ENCODE assay signal across 21 cellular contexts in the genomic region with DNA sequence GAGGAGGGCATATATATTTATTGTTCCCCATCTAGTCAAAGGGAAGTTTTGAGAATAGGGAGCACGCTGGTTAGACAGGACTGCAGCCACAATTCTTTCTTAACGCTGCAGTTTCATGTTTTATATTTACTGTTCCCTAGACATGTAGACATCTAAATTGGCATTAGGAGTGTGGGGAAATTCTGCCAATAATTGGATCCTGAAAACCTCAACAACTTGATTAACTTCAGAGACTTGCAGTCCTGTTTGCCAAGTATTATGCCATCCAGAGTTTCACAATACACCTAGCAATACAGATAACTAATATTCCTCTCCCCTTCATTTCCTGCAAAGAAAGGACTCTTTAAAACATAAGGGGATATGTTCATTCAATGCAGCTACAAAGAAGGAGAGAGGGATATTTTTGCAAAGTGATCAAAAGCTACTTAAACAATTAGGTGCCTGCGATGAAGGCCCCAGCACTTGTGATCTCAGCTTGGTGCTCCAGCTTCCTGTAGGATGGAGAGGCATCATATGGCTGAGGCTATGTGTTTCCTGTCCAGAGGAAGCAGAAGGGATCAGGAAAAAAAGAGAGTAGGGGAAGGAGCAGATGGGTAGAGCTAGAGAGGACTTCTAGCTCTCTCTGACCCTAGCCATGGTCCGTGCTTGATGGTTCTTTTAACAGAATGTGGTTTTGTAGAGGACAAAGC.
"Had no signal": no experiment of that assay in that cellular context is flagged by ENCODE, and none has a peak within 500 bp of the region (broad histone marks: within the 10 kb centered on the region; RNA-seq: fewer than 3 reads in every experiment).

No MANE protein-coding gene starts in this region.

- FAIRE-seq: kidney had no signal

- H3K27ac ChIP-seq: gastroesophageal sphincter, heart left ventricle, left lung, neural progenitor cell, psoas muscle, sigmoid colon, spleen, upper lobe of right lung, WERI-Rb-1 had no signal

- H3K4me1 Mint-ChIP-seq: naive B cell; neural progenitor cell; stimulated activated naive B cell treated with anti-CD40 and anti-IgM and Interleukin-4, amounts not matched to agents 10 μg/mL and 1 μg/mL and 100 μg/mL, for 72 hours had no signal

- H3K9me3 Mint-ChIP-seq: activated naive CD4-positive, alpha-beta T cell treated with anti-CD3 and anti-CD28 coated beads, Interleukin-2, amount 50 U/mL, for 72 hours; neural progenitor cell; stimulated activated naive B cell treated with anti-CD40 and anti-IgM and Interleukin-4, amounts not matched to agents 10 μg/mL and 1 μg/mL and 100 μg/mL, for 72 hours had no signal

- ATAC-seq: activated naive CD4-positive, alpha-beta T cell treated with anti-CD3 and anti-CD28 coated beads, Interleukin-2, amount 50 U/mL, for 72 hours; gastroesophageal sphincter; heart left ventricle; left lung; mucosa of descending colon; psoas muscle; stimulated activated naive B cell treated with anti-CD40 and anti-IgM and Interleukin-4, amounts not matched to agents 10 μg/mL and 1 μg/mL and 100 μg/mL, for 72 hours; upper lobe of right lung had no signal

- H3K36me3 Mint-ChIP-seq: activated naive CD4-positive, alpha-beta T cell treated with anti-CD3 and anti-CD28 coated beads, Interleukin-2, amount 50 U/mL, for 72 hours; naive B cell; neural progenitor cell; stimulated activated naive B cell treated with anti-CD40 and anti-IgM and Interleukin-4, amounts not matched to agents 10 μg/mL and 1 μg/mL and 100 μg/mL, for 72 hours had no signal

- H3K27ac Mint-ChIP-seq: naive B cell; neural progenitor cell; stimulated activated naive B cell treated with anti-CD40 and anti-IgM and Interleukin-4, amounts not matched to agents 10 μg/mL and 1 μg/mL and 100 μg/mL, for 72 hours had no signal

- H3K4me3 Mint-ChIP-seq: naive B cell; neural progenitor cell; stimulated activated naive B cell treated with anti-CD40 and anti-IgM and Interleukin-4, amounts not matched to agents 10 μg/mL and 1 μg/mL and 100 μg/mL, for 72 hours had no signal

- H3K36me3 ChIP-seq: gastroesophageal sphincter, heart left ventricle, left lung, neural progenitor cell, sigmoid colon, spleen, upper lobe of right lung, WERI-Rb-1 had no signal

- H3K9me3 ChIP-seq: gastroesophageal sphincter, heart left ventricle, left lung, mucosa of descending colon, psoas muscle, sigmoid colon, spleen, upper lobe of right lung had no signal

- H2AFZ ChIP-seq: neural progenitor cell had no signal

- H3K4me1 ChIP-seq: gastroesophageal sphincter, left lung, neural progenitor cell, spleen, upper lobe of right lung had no signal

- H3K27me3 ChIP-seq: left lung, sigmoid colon, upper lobe of right lung had no signal

- H3K4me3 ChIP-seq: gastroesophageal sphincter, heart left ventricle, left lung, mucosa of descending colon, neural progenitor cell, psoas muscle, sigmoid colon, spleen, upper lobe of right lung had no signal

- H3K9ac ChIP-seq: neural progenitor cell had no signal

- H3K4me2 ChIP-seq: neural progenitor cell had no signal

- DNase-seq: activated CD4-positive, alpha-beta T cell treated with anti-CD3 and anti-CD28 coated beads for 1 hour; activated CD8-positive, alpha-beta memory T cell treated with anti-CD3 and anti-CD28 coated beads for 24 hours; activated CD8-positive, alpha-beta memory T cell treated with anti-CD3 and anti-CD28 coated beads, Interleukin-2, amount 50 U/mL, for 48 hours; activated effector memory CD4-positive, alpha-beta T cell treated with Interleukin-2 at 50 U/mL for 16 hours; activated T-cell treated with anti-CD3 and anti-CD28 coated beads, Interleukin-2, amount 50 U/mL, for 48 hours; amniotic stem cell; heart left ventricle; kidney; left lung; mucosa of descending colon; naive B cell; psoas muscle; sigmoid colon; spleen; stimulated activated CD4-positive, alpha-beta T cell treated with anti-CD3 and anti-CD28 coated beads, Interleukin-4, amount 100 ng/mL, for 4 hours; stimulated activated naive B cell treated with anti-CD40 and anti-IgM and Interleukin-4, amounts not matched to agents 10 μg/mL and 1 μg/mL and 100 μg/mL, for 72 hours; upper lobe of right lung; WERI-Rb-1 had no signal
